ENCODE assay signal across 14 cellular contexts in genomic region chr5:149762958-149763630, GRCh38. TPM values are rescaled to one million over a fixed set of nuclear protein-coding genes. Genes with fewer than 3 reads are reported as not detected.
DNase-seq lines count a peak whose midpoint lies in the region; ATAC-seq and TF ChIP-seq lines count a peak whose summit lies in the region.
"Had no signal": no experiment of that assay in that cellular context is flagged by ENCODE, and none has a peak within 500 bp of the region (broad histone marks: within the 10 kb centered on the region; RNA-seq: fewer than 3 reads in every experiment).

No MANE protein-coding gene starts in this region.

- H3K4me2 ChIP-seq in mesenchymal stem cell (ENCODE audit: low read length, poor library complexity, severe bottlenecking): no peak overlapping the region
- H3K4me2 ChIP-seq: A549 had no signal

- no peak overlapping the region for H2BK15ac ChIP-seq in mesenchymal stem cell (ENCODE audit: low read depth, poor library complexity, severe bottlenecking)

- H3K36me3 ChIP-seq in left ventricle myocardium inferior (no peaks in the 10 kb centered on the region), HEK293 (ENCODE audit: control insufficient read depth in 2 of 2, insufficient read depth in 1 of 2, low read length in 2 of 2) (no peaks in the 10 kb centered on the region), mesenchymal stem cell (ENCODE audit: control insufficient read depth in 1 of 2, insufficient read depth in 2 of 2, low read depth in 1 of 2, low read length in 2 of 2) (no peaks in the 10 kb centered on the region), thyroid gland (no peaks in the 10 kb centered on the region)
- H3K36me3 ChIP-seq: BE2C had no signal

- no peak for ATAC-seq in Right ventricle myocardium superior (ENCODE audit: poor library complexity)
- no peak for ATAC-seq in T-helper 17 cell
- ATAC-seq: A549 had no signal

- H2BK5ac ChIP-seq in mesenchymal stem cell (ENCODE audit: low read depth, low read length, poor library complexity, severe bottlenecking): no peak overlapping the region

- TF ChIP-seq POLR2A in thyroid gland (IDR thresholded peaks at IDR 0.05): no peak

- peaks cover 6% of the 10 kb centered on the region for H3K4me1 Mint-ChIP-seq in T-helper 17 cell

- peaks cover 14% of the 10 kb centered on the region for H3K79me1 ChIP-seq in mesenchymal stem cell (replicated peaks; ENCODE audit: low read length, poor library complexity, severe bottlenecking)

- H3K18ac ChIP-seq in mesenchymal stem cell (ENCODE audit: low read depth in 1 of 2, low read length in 2 of 2): no peak overlapping the region

- POLR2A ChIA-PET in HEK293 (lab: Yijun Ruan, JAX): interaction anchor here (0.7 kb wide), 1 partner anchor 13 kb away, joined by 7 read pairs; no protein-coding TSS in a partner anchor

- peaks cover 2% of the 10 kb centered on the region for H3K36me3 Mint-ChIP-seq in T-helper 17 cell (ENCODE audit: low read depth)

- peaks cover 92% of the 10 kb centered on the region for H3K4me1 ChIP-seq in left ventricle myocardium inferior
- no peaks in the 10 kb centered on the region; the same call in 1 of the 2 replicates for H3K4me1 ChIP-seq in HEK293 (ENCODE audit: control insufficient read depth, insufficient read depth, low read length)
- H3K4me1 ChIP-seq in mesenchymal stem cell (ENCODE audit: control insufficient read depth, insufficient read depth, low read depth, low read length): peaks cover 28% of the 10 kb centered on the region
- H3K4me1 ChIP-seq in thyroid gland: peaks cover 0 to 17% of the 10 kb centered on the region in 2 donors
- H3K4me1 ChIP-seq: BE2C had no signal

- H3K27me3 Mint-ChIP-seq in T-helper 17 cell: no peaks in the 10 kb centered on the region
- H3K27me3 Mint-ChIP-seq: CD4-positive, alpha-beta memory T cell had no signal

- H4K8ac ChIP-seq in mesenchymal stem cell (ENCODE audit: low read length): no peak overlapping the region

- peak; percentile 9 for DNase-seq in left ventricle myocardium inferior
- DNase-seq in Right ventricle myocardium superior: no peak
- no peak for DNase-seq in mesenchymal stem cell
- peak; percentile 35 to 46 for DNase-seq in thyroid gland
- DNase-seq in HT-29 (ENCODE audit: low spot score): no peak
- DNase-seq in cerebellar cortex (ENCODE audit: low spot score): no peak
- DNase-seq in T-helper 17 cell: no peak
- DNase-seq: BE2C; CD4-positive, alpha-beta memory T cell; GOT3; H9 had no signal

- peak overlapping the region; percentile 54 for H2AK5ac ChIP-seq in mesenchymal stem cell (ENCODE audit: low read length, severe bottlenecking)

- no peak overlapping the region for H2BK12ac ChIP-seq in mesenchymal stem cell (ENCODE audit: low read length in 2 of 2)

- CTCF ChIA-PET in HEK293 (lab: Yijun Ruan, JAX): interaction anchor here (0.6 to 1.0 kb wide), 3 partner anchors 31 to 96 kb away, joined by 3 to 6 read pairs (median 4); no protein-coding TSS in a partner anchor

- H3K27ac ChIP-seq in left ventricle myocardium inferior (replicated peaks) (peak overlapping the region; percentile 85), HEK293 (ENCODE audit: extremely low read depth, low read depth, low read length) (no peak overlapping the region), mesenchymal stem cell (ENCODE audit: low read length, poor library complexity, severe bottlenecking) (no peak overlapping the region), thyroid gland (no peak overlapping the region)
- H3K27ac ChIP-seq: A549, C4-2B had no signal

- WGBS in mesenchymal stem cell: 74% methylated on average over 6 of the region's 6 CpGs
- 27 to 31% methylated on average over 5 to 6 of the region's 6 CpGs for WGBS in thyroid gland, 2 donors

- no peak overlapping the region for H3K4ac ChIP-seq in mesenchymal stem cell (ENCODE audit: low read depth in 1 of 2, low read length in 2 of 2)

- no peak overlapping the region for H2AFZ ChIP-seq in mesenchymal stem cell (ENCODE audit: low read depth, low read length)

- TF ChIP-seq CTCF in left ventricle myocardium inferior (IDR thresholded peaks at IDR 0.05; ENCODE audit: borderline replicate concordance) (no peak), HEK293 (tag by site-specific recombination; IDR thresholded peaks at IDR 0.05) (no peak), thyroid gland (IDR thresholded peaks at IDR 0.05) (no peak)

- no peak overlapping the region for H2BK120ac ChIP-seq in mesenchymal stem cell (ENCODE audit: low read depth, low read length)

- intact Hi-C loops in left ventricle myocardium inferior (cut with micrococcal nuclease) (no loop called here), Right ventricle myocardium superior (cut with DNase I) (no loop called here), thyroid gland (cut with DNase I) (no loop called here)

- H3K9me3 ChIP-seq in left ventricle myocardium inferior (replicated peaks): peaks cover 10% of the 10 kb centered on the region
- no peaks in the 10 kb centered on the region for H3K9me3 ChIP-seq in HEK293 (ENCODE audit: control insufficient read depth, insufficient read depth, low read depth, low read length)
- H3K9me3 ChIP-seq in mesenchymal stem cell (ENCODE audit: control insufficient read depth, low read length): no peaks in the 10 kb centered on the region
- no peaks in the 10 kb centered on the region for H3K9me3 ChIP-seq in thyroid gland
- H3K9me3 ChIP-seq in T-helper 17 cell (ENCODE audit: control insufficient read depth, low read length, poor library complexity, severe bottlenecking): no peaks in the 10 kb centered on the region

- no peak overlapping the region for H3K14ac ChIP-seq in mesenchymal stem cell (ENCODE audit: low read length in 2 of 2)

- H3K23ac ChIP-seq in mesenchymal stem cell (ENCODE audit: low read length in 2 of 2): no peak overlapping the region

- H3K27me3 ChIP-seq in left ventricle myocardium inferior (ENCODE audit: low read depth): no peaks in the 10 kb centered on the region
- no peaks in the 10 kb centered on the region for H3K27me3 ChIP-seq in mesenchymal stem cell (ENCODE audit: control insufficient read depth in 1 of 2, insufficient read depth in 1 of 2, low read length in 2 of 2)
- H3K27me3 ChIP-seq in thyroid gland: peaks cover 2% of the 10 kb centered on the region
- H3K27me3 ChIP-seq: BE2C had no signal

- no peak overlapping the region for H4K91ac ChIP-seq in mesenchymal stem cell (ENCODE audit: low read length)

- H3K27ac Mint-ChIP-seq in T-helper 17 cell: no peak overlapping the region
- H3K27ac Mint-ChIP-seq: CD4-positive, alpha-beta memory T cell had no signal

- H3K4me3 Mint-ChIP-seq in T-helper 17 cell: no peak overlapping the region
- H3K4me3 Mint-ChIP-seq: CD4-positive, alpha-beta memory T cell; H9 had no signal

- no peak overlapping the region for H3K9ac ChIP-seq in mesenchymal stem cell (ENCODE audit: low read length)

- H3K4me3 ChIP-seq in left ventricle myocardium inferior: no peak overlapping the region
- H3K4me3 ChIP-seq in HEK293 (ENCODE audit: low read depth, low read length): no peak overlapping the region
- H3K4me3 ChIP-seq in mesenchymal stem cell (ENCODE audit: insufficient read depth in 1 of 2, low read depth in 1 of 2, low read length in 2 of 2): no peak overlapping the region
- H3K4me3 ChIP-seq in thyroid gland (replicated peaks in 1 of 3): no peak overlapping the region
- H3K4me3 ChIP-seq: A549 had no signal

TF ChIP-seq in HEK293, 187 proteins besides CTCF, POLR2A, EP300 and RAD21 (continues in another document):
- TF ChIP-seq, protein P1, sequence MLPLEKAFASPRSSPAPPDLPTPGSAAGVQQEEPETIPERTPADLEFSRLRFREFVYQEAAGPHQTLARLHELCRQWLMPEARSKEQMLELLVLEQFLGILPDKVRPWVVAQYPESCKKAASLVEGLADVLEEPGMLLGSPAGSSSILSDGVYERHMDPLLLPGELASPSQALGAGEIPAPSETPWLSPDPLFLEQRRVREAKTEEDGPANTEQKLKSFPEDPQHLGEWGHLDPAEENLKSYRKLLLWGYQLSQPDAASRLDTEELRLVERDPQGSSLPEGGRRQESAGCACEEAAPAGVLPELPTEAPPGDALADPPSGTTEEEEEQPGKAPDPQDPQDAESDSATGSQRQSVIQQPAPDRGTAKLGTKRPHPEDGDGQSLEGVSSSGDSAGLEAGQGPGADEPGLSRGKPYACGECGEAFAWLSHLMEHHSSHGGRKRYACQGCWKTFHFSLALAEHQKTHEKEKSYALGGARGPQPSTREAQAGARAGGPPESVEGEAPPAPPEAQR (tag by site-specific recombination; IDR thresholded peaks at IDR 0.05): no peak
- TF ChIP-seq, protein P2, sequence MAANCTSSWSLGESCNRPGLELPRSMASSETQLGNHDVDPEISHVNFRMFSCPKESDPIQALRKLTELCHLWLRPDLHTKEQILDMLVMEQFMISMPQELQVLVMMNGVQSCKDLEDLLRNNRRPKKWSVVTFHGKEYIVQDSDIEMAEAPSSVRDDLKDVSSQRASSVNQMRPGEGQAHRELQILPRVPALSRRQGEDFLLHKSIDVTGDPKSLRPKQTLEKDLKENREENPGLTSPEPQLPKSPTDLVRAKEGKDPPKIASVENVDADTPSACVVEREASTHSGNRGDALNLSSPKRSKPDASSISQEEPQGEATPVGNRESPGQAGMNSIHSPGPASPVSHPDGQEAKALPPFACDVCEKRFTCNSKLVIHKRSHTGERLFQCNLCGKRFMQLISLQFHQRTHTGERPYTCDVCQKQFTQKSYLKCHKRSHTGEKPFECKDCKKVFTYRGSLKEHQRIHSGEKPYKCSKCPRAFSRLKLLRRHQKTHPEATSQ (tag by site-specific recombination; IDR thresholded peaks at IDR 0.05): no peak
- TF ChIP-seq ZBTB7A (tag by site-specific recombination; IDR thresholded peaks at IDR 0.05; ENCODE audit: low read depth) (no peak), ZBTB44 (tag by site-specific recombination; IDR thresholded peaks at IDR 0.05) (no peak)

RNA-seq across cellular contexts. Expression of gene PPARGC1B, which starts 33.0 kb away (rescaled TPM):
- total RNA-seq in left ventricle myocardium inferior (28.4 TPM), Right ventricle myocardium superior (27.9 TPM), thyroid gland (1 to 10 TPM in 1 of 4 donors, under 1 TPM in 3; 0.63 to 1.3 (median 0.89) TPM), T-helper 17 cell (1 to 10 TPM; 4.4 to 4.6 TPM)
- 1.9 TPM for polyA plus RNA-seq in mesenchymal stem cell (2013, experiment 1 of 2)
- polyA plus RNA-seq in mesenchymal stem cell (2013, experiment 2 of 2): 2.4 TPM
- total RNA-seq in HT-29 (2014; rRNA removed; shearing (Covaris generic)): 2.3 and 2.6 TPM in 2 replicates

Comparison
In these comparisons a context has a peak if more than half of its experiments do, and no peak if none do; other contexts are left out.
1. DNase-seq: peak in left ventricle myocardium inferior (single experiment) and thyroid gland (2 of 2); none in Right ventricle myocardium superior (single experiment), mesenchymal stem cell (single experiment), HT-29 (single experiment), cerebellar cortex (single experiment) and T-helper 17 cell (0 of 3).